ENCODE assay signal across 8 cellular contexts in genomic region chr2:238864207-238865014, GRCh38. TPM values are rescaled to one million over a fixed set of nuclear protein-coding genes. Genes with fewer than 3 reads are reported as not detected.
DNase-seq lines count a peak whose midpoint lies in the region; ATAC-seq, FAIRE-seq and TF ChIP-seq lines count a peak whose summit lies in the region.
"Had no signal": no experiment of that assay in that cellular context is flagged by ENCODE, and none has a peak within 500 bp of the region (broad histone marks: within the 10 kb centered on the region; RNA-seq: fewer than 3 reads in every experiment).

No MANE protein-coding gene starts in this region.

- no peaks in the 10 kb centered on the region for H3K9me3 Mint-ChIP-seq in mesothelial cell of epicardium
- no peaks in the 10 kb centered on the region for H3K9me3 Mint-ChIP-seq in CD8-positive, alpha-beta memory T cell

- no peaks in the 10 kb centered on the region for H3K27me3 ChIP-seq in stomach
- no peaks in the 10 kb centered on the region for H3K27me3 ChIP-seq in CD8-positive, alpha-beta memory T cell (ENCODE audit: insufficient read depth, low read length, poor library complexity, severe bottlenecking)

- POLR2A ChIA-PET in HEK293T (lab: Yijun Ruan, JAX), result interaction anchor here (1.0 kb wide), 1 partner anchor 17 kb away, joined by 3 read pairs; the partner anchor contains the start of gene TWIST2
- POLR2A ChIA-PET in CD8-positive, alpha-beta memory T cell (lab: Charles Lee), result no interaction called here

- peak; percentile 63 for DNase-seq in HEK293T (ENCODE audit: extremely low spot score)
- peak; percentile 94 for DNase-seq in RCC 7860 (ENCODE audit: low spot score)
- DNase-seq in ecto neural progenitor cell (ENCODE audit: low spot score), result peak; percentile 75
- peak in 1 of 2 experiments; percentile 67 for DNase-seq in mesothelial cell of epicardium (ENCODE audit: low spot score in 2 of 2, unreplicated experiment in 2 of 2)
- peak; percentile 92 for DNase-seq in stomach
- DNase-seq in CD8-positive, alpha-beta memory T cell, result no peak

- H3K4me3 Mint-ChIP-seq in mesothelial cell of epicardium, result peak overlapping the region; percentile 27
- no peak overlapping the region for H3K4me3 Mint-ChIP-seq in CD8-positive, alpha-beta memory T cell

- H3K27ac Mint-ChIP-seq in mesothelial cell of epicardium, result peak overlapping the region; percentile 96
- H3K27ac Mint-ChIP-seq in CD8-positive, alpha-beta memory T cell, result no peak overlapping the region

- H3K36me3 Mint-ChIP-seq in mesothelial cell of epicardium, result no peaks in the 10 kb centered on the region
- H3K36me3 Mint-ChIP-seq in CD8-positive, alpha-beta memory T cell, result no peaks in the 10 kb centered on the region

- H3K4me3 ChIP-seq in stomach, result peak overlapping the region in 2 of 4 donors; percentile 24 to 41
- H3K4me3 ChIP-seq in CD8-positive, alpha-beta memory T cell (ENCODE audit: low read length), result no peak overlapping the region

- no peaks in the 10 kb centered on the region for H3K36me3 ChIP-seq in stomach
- no peaks in the 10 kb centered on the region for H3K36me3 ChIP-seq in CD8-positive, alpha-beta memory T cell (ENCODE audit: insufficient read depth, low read length)

- CTCF ChIA-PET in HEK293T (lab: Yijun Ruan, JAX), result no interaction called here
- CTCF ChIA-PET in CD8-positive, alpha-beta memory T cell (lab: Charles Lee), result no interaction called here

- 16 to 22% (median 19%) methylated on average over 18 to 29 of the region's 29 CpGs for WGBS in stomach, 5 donors

- no peaks in the 10 kb centered on the region for H3K9me3 ChIP-seq in stomach
- H3K9me3 ChIP-seq in CD8-positive, alpha-beta memory T cell (ENCODE audit: low read length), result no peaks in the 10 kb centered on the region

- intact Hi-C loops in stomach (cut with DNase I; ENCODE audit: low total_unique reads), result no loop called here

- no peaks in the 10 kb centered on the region for H3K27me3 Mint-ChIP-seq in mesothelial cell of epicardium (ENCODE audit: low read depth)
- H3K27me3 Mint-ChIP-seq in CD8-positive, alpha-beta memory T cell, result peaks cover 0 to 20% of the 10 kb centered on the region in 2 donors

- no peak for TF ChIP-seq POLR2A in stomach (IDR thresholded peaks at IDR 0.05)

- peaks cover 38 to 83% (median 57%) of the 10 kb centered on the region in 4 donors for H3K4me1 ChIP-seq in stomach
- H3K4me1 ChIP-seq in CD8-positive, alpha-beta memory T cell (ENCODE audit: insufficient read depth, low read length), result no peaks in the 10 kb centered on the region

- FAIRE-seq in RCC 7860 (lab: Jason Lieb, UNC), result peak; percentile 92

- H3K27ac ChIP-seq in stomach, result peak overlapping the region; percentile 75 to 90 (median 82)
- H3K27ac ChIP-seq in CD8-positive, alpha-beta memory T cell (ENCODE audit: low read depth, low read length), result no peak overlapping the region
- H3K27ac ChIP-seq: VCaP had no signal

- TF ChIP-seq CTCF in mesothelial cell of epicardium (IDR thresholded peaks at IDR 0.05; ENCODE audit: unreplicated experiment) (no peak), stomach (IDR thresholded peaks at IDR 0.05) (no peak)

- H3K4me1 Mint-ChIP-seq in mesothelial cell of epicardium, result peaks cover 29% of the 10 kb centered on the region
- no peaks in the 10 kb centered on the region for H3K4me1 Mint-ChIP-seq in CD8-positive, alpha-beta memory T cell

- no peak for TF ChIP-seq EP300 in stomach (IDR thresholded peaks at IDR 0.05)

- no peak for ATAC-seq in HG03139 (IDR thresholded peaks at IDR 0.05; ENCODE audit: unreplicated experiment)

TF ChIP-seq in HEK293T, 16 proteins besides CTCF, POLR2A, EP300 and RAD21:
- TF ChIP-seq L3MBTL2 (conservative IDR thresholded peaks at IDR 0.05) (0 out of 2 replicates have a peak, but pooled peaks have one; percentile 32), FOXM1 (IDR thresholded peaks at IDR 0.05; ENCODE audit: borderline replicate concordance) (no peak)
TF ChIP-seq in HEK293T: peak in this region for 1.

RNA-seq across cellular contexts. Expression of gene TWIST2, which starts 16.5 kb away (rescaled TPM):
- 17.8 to 19.6 TPM (median 18.6 TPM) in 3 replicates for total RNA-seq in mesothelial cell of epicardium
- total RNA-seq in stomach, result 10 to 100 TPM in 3 of 5 donors, 1 to 10 TPM in 1, under 1 TPM in 1; 0.58 to 58.0 (median 22.8) TPM
- 10 to 100 TPM in 2 of 3 donors, 1 to 10 TPM in 1; 5.6 to 13.0 (median 11.6) TPM for polyA plus RNA-seq in stomach
- total RNA-seq in CD8-positive, alpha-beta memory T cell, result not detected
- not detected for polyA plus RNA-seq in CD8-positive, alpha-beta memory T cell

Comparison
In these comparisons a context has a peak if more than half of its experiments do, and no peak if none do; other contexts are left out.
1. DNase-seq: peak in HEK293T (single experiment), RCC 7860 (single experiment), ecto neural progenitor cell (single experiment) and stomach (single experiment); none in CD8-positive, alpha-beta memory T cell (0 of 5).